8 cellular contexts compared by ENCODE assay signal in the genomic region with DNA sequence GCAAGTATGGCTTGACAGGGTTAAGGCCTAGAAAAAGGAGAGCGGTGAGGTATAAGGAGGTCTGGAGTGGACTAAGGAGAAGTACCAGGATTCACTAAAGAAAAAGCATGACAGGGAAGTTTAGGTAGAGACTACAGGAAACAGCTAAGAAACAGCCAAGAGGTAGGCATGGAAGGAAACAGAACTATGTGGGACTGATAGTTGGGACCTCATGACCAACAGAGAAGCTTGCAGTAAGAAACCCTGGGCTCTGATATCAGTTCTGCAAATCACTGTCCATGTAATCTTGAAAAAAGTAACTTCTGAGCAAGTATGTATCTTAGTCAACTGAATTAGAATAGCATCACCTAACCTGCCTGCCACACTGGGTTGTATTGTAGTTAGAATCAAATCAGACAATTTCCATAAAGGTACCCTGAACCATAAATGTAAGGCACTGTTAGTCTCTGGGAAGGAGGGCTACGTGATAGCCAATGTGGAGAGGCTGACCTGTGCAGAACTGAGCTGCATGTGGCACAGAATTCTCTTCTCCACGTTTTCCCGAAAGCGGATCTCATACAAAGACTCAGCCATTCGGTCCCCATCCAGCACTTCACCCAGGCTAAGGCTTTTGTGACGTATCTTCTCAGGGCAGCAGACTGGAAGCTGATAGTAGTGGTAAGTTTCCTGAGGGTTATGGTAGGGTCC. TPM values are rescaled to one million over a fixed set of nuclear protein-coding genes. Genes with fewer than 3 reads are reported as not detected.
DNase-seq lines count a peak whose midpoint lies in the region; ATAC-seq and TF ChIP-seq lines count a peak whose summit lies in the region.

No MANE protein-coding gene starts in this region.

- H3K27ac Mint-ChIP-seq in T-helper 17 cell = peak overlapping the region; percentile 97

- peaks cover 3% of the 10 kb centered on the region for H3K36me3 Mint-ChIP-seq in T-helper 17 cell (ENCODE audit: low read depth)

- H3K4me1 ChIP-seq in skeletal muscle satellite cell (ENCODE audit: control insufficient read depth, insufficient read depth, low read length) = peaks cover 16% of the 10 kb centered on the region

- peak overlapping the region; percentile 95 for H3K4me3 Mint-ChIP-seq in T-helper 17 cell

- no peaks in the 10 kb centered on the region for H3K9me3 ChIP-seq in T-helper 17 cell (ENCODE audit: control insufficient read depth, low read length, poor library complexity, severe bottlenecking)
- no peaks in the 10 kb centered on the region for H3K9me3 ChIP-seq in skeletal muscle satellite cell (replicated peaks; ENCODE audit: low read length)

- no peaks in the 10 kb centered on the region for H3K27me3 Mint-ChIP-seq in T-helper 17 cell

- ATAC-seq in T-helper 17 cell = no peak
- ATAC-seq in HG02840 (IDR thresholded peaks at IDR 0.05; ENCODE audit: low FRiP score, unreplicated experiment) = no peak
- ATAC-seq in HG03432 (IDR thresholded peaks at IDR 0.05; ENCODE audit: unreplicated experiment) = no peak
- ATAC-seq in HG02588 (IDR thresholded peaks at IDR 0.05; ENCODE audit: unreplicated experiment) = no peak

- TF ChIP-seq CTCF in GM12875 (IDR thresholded peaks at IDR 0.05; ENCODE audit: borderline replicate concordance, insufficient read depth, low read depth, low read length) (no peak), fibroblast of the aortic adventitia (IDR thresholded peaks at IDR 0.05; ENCODE audit: insufficient read depth, low read length) (no peak)

- peak overlapping the region; percentile 95 for H3K4me2 ChIP-seq in skeletal muscle satellite cell (ENCODE audit: low read length)

- no peaks in the 10 kb centered on the region for H3K27me3 ChIP-seq in skeletal muscle satellite cell (ENCODE audit: control insufficient read depth, insufficient read depth, low read length)

- H3K36me3 ChIP-seq in skeletal muscle satellite cell (ENCODE audit: insufficient read depth, low read length) = peaks cover 16% of the 10 kb centered on the region

- no peak for DNase-seq in T-helper 17 cell
- DNase-seq in fibroblast of the aortic adventitia (ENCODE audit: low read depth) = no peak
- DNase-seq in stimulated activated CD4-positive, alpha-beta T cell treated with anti-CD3 and anti-CD28 coated beads, Interleukin-2, amount 100 ng/mL, for 24 hours = no peak

- peaks cover 37% of the 10 kb centered on the region for H3K4me1 Mint-ChIP-seq in T-helper 17 cell

- peak overlapping the region; percentile 70 for H3K4me3 ChIP-seq in GM12875 (ENCODE audit: low read depth, low read length)
- H3K4me3 ChIP-seq in fibroblast of the aortic adventitia (ENCODE audit: low read depth, low read length) = peak overlapping the region; percentile 91
- H3K4me3 ChIP-seq in skeletal muscle satellite cell (ENCODE audit: low read length) = peak overlapping the region; percentile 94

- peak overlapping the region; percentile 99 for H3K9ac ChIP-seq in skeletal muscle satellite cell (ENCODE audit: low read depth, low read length)

RNA-seq across cellular contexts. Expression of a gene that starts 0.9 kb away (rescaled TPM):
- total RNA-seq in T-helper 17 cell (10 to 100 TPM; 22.3 to 22.6 TPM), fibroblast of the aortic adventitia (ENCODE audit: low replicate concordance) (50.9 and 73.9 TPM in 2 replicates)
- total RNA-seq in skeletal muscle satellite cell (2012; rRNA removed) = 57.5 and 58.1 TPM in 2 replicates

RNA-seq across cellular contexts. Expression of a gene that starts 5.7 kb away (rescaled TPM):
- total RNA-seq in T-helper 17 cell (10 to 100 TPM; 46.6 to 47.3 TPM), fibroblast of the aortic adventitia (ENCODE audit: low replicate concordance) (44.0 and 52.0 TPM in 2 replicates)
- 82.4 and 107 TPM in 2 replicates for total RNA-seq in skeletal muscle satellite cell (2012; rRNA removed)

RNA-seq across cellular contexts. Expression of a gene that starts 11.2 kb away (rescaled TPM):
- total RNA-seq in T-helper 17 cell (under 1 TPM; 0.27 to 0.55 TPM), fibroblast of the aortic adventitia (ENCODE audit: low replicate concordance) (0.27 TPM in 1 of 2 replicates, not detected in the other)
- total RNA-seq in skeletal muscle satellite cell (2012; rRNA removed) = 0.22 TPM in 1 of 2 replicates, not detected in the other

RNA-seq across cellular contexts. Expression of a gene that starts 19.0 kb away (rescaled TPM):
- total RNA-seq in T-helper 17 cell (10 to 100 TPM; 69.9 to 77.2 TPM), fibroblast of the aortic adventitia (ENCODE audit: low replicate concordance) (70.7 and 159 TPM in 2 replicates)
- total RNA-seq in skeletal muscle satellite cell (2012; rRNA removed) = 24.8 and 26.6 TPM in 2 replicates

RNA-seq across cellular contexts. Expression of a gene that starts 21.5 kb away (rescaled TPM):
- total RNA-seq in T-helper 17 cell (1 to 10 TPM; 4.0 to 5.9 TPM), fibroblast of the aortic adventitia (ENCODE audit: low replicate concordance) (11.8 and 23.2 TPM in 2 replicates)
- total RNA-seq in skeletal muscle satellite cell (2012; rRNA removed) = 11.2 and 12.9 TPM in 2 replicates
